Comparison of ENCODE assay signal across 22 cellular contexts in the genomic region with DNA sequence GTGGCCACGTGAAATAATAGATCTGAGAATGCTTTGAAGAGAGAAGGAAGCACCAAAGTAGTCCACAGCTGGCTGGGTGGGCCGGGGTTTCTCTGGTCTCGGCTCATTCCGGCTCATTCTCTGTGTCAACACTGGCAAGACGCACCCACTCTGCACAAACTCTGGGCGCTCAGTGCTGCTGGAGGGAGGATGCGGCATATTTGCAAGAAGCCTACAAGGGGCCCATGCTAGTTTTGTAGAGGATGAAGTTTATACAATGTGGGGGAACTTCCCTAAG. TPM values are rescaled to one million over a fixed set of nuclear protein-coding genes. Genes with fewer than 3 reads are reported as not detected.
"Had no signal": no experiment of that assay in that cellular context is flagged by ENCODE, and none has a peak within 500 bp of the region (broad histone marks: within the 10 kb centered on the region; RNA-seq: fewer than 3 reads in every experiment).

No MANE protein-coding gene starts in this region.

- H3K36me3 ChIP-seq: heart right ventricle, neutrophil, ovary, right atrium auricular region, tibial artery had no signal

- H3K4me1 ChIP-seq: heart right ventricle, psoas muscle, right atrium auricular region, tibial artery had no signal

- FAIRE-seq: astrocyte, keratinocyte, TTC549, urothelium cell line had no signal

- DNase-seq: activated naive CD4-positive, alpha-beta T cell; activated naive CD8-positive, alpha-beta T cell treated with anti-CD3 and anti-CD28 coated beads for 36 hours; activated T-cell treated with anti-CD3 and anti-CD28 coated beads, Interleukin-2, amount 50 U/mL, for 24 hours; cerebellar nuclear complex; cortex of kidney; heart right ventricle; ovary; psoas muscle; stimulated activated CD4-positive, alpha-beta T cell treated with anti-CD3 and anti-CD28 coated beads, Interleukin-4, amount 100 ng/mL, for 4 hours; T-helper 1 cell; tibial artery had no signal

- H3K27ac ChIP-seq: epithelial cell of prostate, heart right ventricle, neutrophil, ovary, psoas muscle, right atrium auricular region, tibial artery had no signal

- H3K4me3 ChIP-seq: heart right ventricle, lung, ovary, psoas muscle, right atrium auricular region, tibial artery had no signal

- H3K9me3 ChIP-seq: heart right ventricle, neutrophil, ovary, psoas muscle, right atrium auricular region, tibial artery had no signal

- ATAC-seq: heart right ventricle, left lobe of liver, psoas muscle had no signal

- H3K27me3 ChIP-seq: ovary, right atrium auricular region had no signal

RNA-seq across cellular contexts. Expression of gene TMPRSS2, which starts 28.8 kb away (rescaled TPM):
- total RNA-seq: activated naive CD8-positive, alpha-beta T cell treated with anti-CD3 and anti-CD28 coated beads for 36 hours; activated T-helper 2 cell treated with anti-CD3 and anti-CD28 coated beads, Interferon-gamma antibody, Interleukin-2, Interleukin-4, amounts not matched to agents 10 μg/mL and 5 μg/mL and 100 μg/mL, durations not matched to agents 14 hours and 24 hours and 36 hours; fibroblast of villous mesenchyme; heart right ventricle; right atrium auricular region had no signal
- polyA plus RNA-seq: keratinocyte had no signal
